ENCODE assay signal across 16 cellular contexts in genomic region chr11:43789700-43790443, GRCh38.
DNase-seq lines count a peak whose midpoint lies in the region; ATAC-seq and TF ChIP-seq lines count a peak whose summit lies in the region.
"Had no signal": no experiment of that assay in that cellular context is flagged by ENCODE, and none has a peak within 500 bp of the region (broad histone marks: within the 10 kb centered on the region; RNA-seq: fewer than 3 reads in every experiment).

No MANE protein-coding gene starts in this region.

- 0 out of 2 replicates have a peak overlapping the region, but pooled peaks have one; percentile 17 for H3K4me2 ChIP-seq in PC-3 (ENCODE audit: low read length)
- H3K4me2 ChIP-seq in mesenchymal stem cell (ENCODE audit: low read length, poor library complexity, severe bottlenecking) = no peak overlapping the region
- H3K4me2 ChIP-seq: neural progenitor cell had no signal

- H4K8ac ChIP-seq in mesenchymal stem cell (ENCODE audit: low read length) = no peak overlapping the region

- H3K79me1 ChIP-seq in mesenchymal stem cell (replicated peaks; ENCODE audit: low read length, poor library complexity, severe bottlenecking) = peaks cover 13% of the 10 kb centered on the region

- H3K4me3 ChIP-seq in AG10803 (ENCODE audit: low read length) (no peak overlapping the region), PC-3 (ENCODE audit: low read length) (no peak overlapping the region), mesenchymal stem cell (ENCODE audit: insufficient read depth in 1 of 2, low read depth in 1 of 2, low read length in 2 of 2) (no peak overlapping the region)
- H3K4me3 ChIP-seq: gastrocnemius medialis, left lung, neural progenitor cell had no signal

- H3K9me3 ChIP-seq in PC-3 (ENCODE audit: low read length) (no peaks in the 10 kb centered on the region), mesenchymal stem cell (ENCODE audit: control insufficient read depth, low read length) (peaks cover 2% of the 10 kb centered on the region)
- H3K9me3 ChIP-seq: BE2C, gastrocnemius medialis had no signal

- H3K36me3 Mint-ChIP-seq in progenitor cell of endocrine pancreas (ENCODE audit: insufficient read depth) = peaks cover 18% of the 10 kb centered on the region

- no peak overlapping the region for H3K4ac ChIP-seq in mesenchymal stem cell (ENCODE audit: low read depth in 1 of 2, low read length in 2 of 2)

- H2AFZ ChIP-seq in PC-3 (ENCODE audit: low read length) = no peak overlapping the region
- H2AFZ ChIP-seq in mesenchymal stem cell (ENCODE audit: low read depth, low read length) = no peak overlapping the region
- H2AFZ ChIP-seq: neural progenitor cell had no signal

- H3K14ac ChIP-seq in mesenchymal stem cell (ENCODE audit: low read length in 2 of 2) = peak overlapping the region in 1 of 2 experiments; percentile 75

- no peak overlapping the region for H3K4me3 Mint-ChIP-seq in progenitor cell of endocrine pancreas (ENCODE audit: low read depth)
- H3K4me3 Mint-ChIP-seq: central memory CD8-positive, alpha-beta T cell; neural progenitor cell had no signal

- CTCF ChIA-PET in PC-3 (lab: Charles Lee) = no interaction called here

- no peaks in the 10 kb centered on the region for H3K79me2 ChIP-seq in PC-3 (ENCODE audit: low read length)

- H4K20me1 ChIP-seq in PC-3 (ENCODE audit: low read length) = no peaks in the 10 kb centered on the region

- BruUV-seq in PC-3 (replicated peaks; lab: Mats Ljungman, UMichigan) = no TSS peak

- H3K27me3 Mint-ChIP-seq in progenitor cell of endocrine pancreas = no peaks in the 10 kb centered on the region
- H3K27me3 Mint-ChIP-seq: central memory CD8-positive, alpha-beta T cell had no signal

- POLR2A ChIA-PET in PC-3 (lab: Charles Lee; ENCODE audit: unreplicated experiment) = no interaction called here

- no peak overlapping the region for H3K27ac Mint-ChIP-seq in progenitor cell of endocrine pancreas
- H3K27ac Mint-ChIP-seq: neural progenitor cell had no signal

- TF ChIP-seq CTCF in AG10803 (conservative IDR thresholded peaks at IDR 0.05; ENCODE audit: low read length) (no peak), PC-3 (conservative IDR thresholded peaks at IDR 0.05; ENCODE audit: low read depth, low read length) (no peak), progenitor cell of endocrine pancreas (IDR thresholded peaks at IDR 0.05; ENCODE audit: unreplicated experiment) (no peak)

- DNase-seq in AG10803 (ENCODE audit: low read depth) = peak; percentile 68
- peak; percentile 63 for DNase-seq in PC-3
- peak; percentile 40 for DNase-seq in dermis blood vessel endothelial cell
- peak; percentile 51 for DNase-seq in mesenchymal stem cell
- no peak for DNase-seq in progenitor cell of endocrine pancreas (ENCODE audit: low spot score, unreplicated experiment)
- DNase-seq in OCI-M2 (lab: John Stamatoyannopoulos, UW; ENCODE audit: unreplicated experiment) = no peak
- DNase-seq in inferior parietal cortex (ENCODE audit: extremely low spot score) = no peak
- DNase-seq in stimulated activated naive CD4-positive, alpha-beta T cell treated with Interleukin-2 at 50 U/mL for 16 hours (lab: John Stamatoyannopoulos, UW) = no peak
- DNase-seq: activated effector memory CD4-positive, alpha-beta T cell treated with Interleukin-2 at 50 U/mL for 16 hours; BE2C; gastrocnemius medialis; left lung; NCI-H2029; T-helper 1 cell had no signal

- H3K4me1 Mint-ChIP-seq in progenitor cell of endocrine pancreas (ENCODE audit: low read depth) = no peaks in the 10 kb centered on the region

- no peak overlapping the region for H2BK5ac ChIP-seq in mesenchymal stem cell (ENCODE audit: low read depth, low read length, poor library complexity, severe bottlenecking)

- H2BK12ac ChIP-seq in mesenchymal stem cell (ENCODE audit: low read length in 2 of 2) = peak overlapping the region in 1 of 2 experiments; percentile 42

- H3K27me3 ChIP-seq in PC-3 (ENCODE audit: low read length) = no peaks in the 10 kb centered on the region
- no peaks in the 10 kb centered on the region for H3K27me3 ChIP-seq in mesenchymal stem cell (ENCODE audit: control insufficient read depth in 1 of 2, insufficient read depth in 1 of 2, low read length in 2 of 2)
- H3K27me3 ChIP-seq: BE2C, gastrocnemius medialis, left lung, neural progenitor cell had no signal

- no peak overlapping the region for H4K91ac ChIP-seq in mesenchymal stem cell (ENCODE audit: low read length)

- H3K23ac ChIP-seq in mesenchymal stem cell (ENCODE audit: low read length in 2 of 2) = no peak overlapping the region

- H3K4me1 ChIP-seq in PC-3 (ENCODE audit: insufficient read depth, low read length) = peaks cover 11% of the 10 kb centered on the region
- H3K4me1 ChIP-seq in mesenchymal stem cell (ENCODE audit: control insufficient read depth, insufficient read depth, low read depth, low read length) = peaks cover 3% of the 10 kb centered on the region
- H3K4me1 ChIP-seq: BE2C, neural progenitor cell had no signal

- H3K36me3 ChIP-seq in PC-3 (ENCODE audit: low read depth, low read length) = no peaks in the 10 kb centered on the region
- peaks cover 0 to 7% of the 10 kb centered on the region in 2 experiments for H3K36me3 ChIP-seq in mesenchymal stem cell (ENCODE audit: control insufficient read depth in 1 of 2, insufficient read depth in 2 of 2, low read depth in 1 of 2, low read length in 2 of 2)
- H3K36me3 ChIP-seq: BE2C, gastrocnemius medialis, left lung, neural progenitor cell had no signal

- peaks cover 8% of the 10 kb centered on the region for H3K9me3 Mint-ChIP-seq in progenitor cell of endocrine pancreas (ENCODE audit: low read depth)

- H2AK5ac ChIP-seq in mesenchymal stem cell (ENCODE audit: low read length, severe bottlenecking) = no peak overlapping the region

- H3F3A ChIP-seq in PC-3 (ENCODE audit: low read length, unreplicated experiment) = no peaks in the 10 kb centered on the region

- ATAC-seq in PC-3 = peak; percentile 79
- ATAC-seq: gastrocnemius medialis, left lung had no signal

- intact Hi-C loops in PC-3 (cut with micrococcal nuclease) = no loop called here

- H3K18ac ChIP-seq in mesenchymal stem cell (ENCODE audit: low read depth in 1 of 2, low read length in 2 of 2) = peak overlapping the region in 1 of 2 experiments; percentile 78

- H3K9me2 ChIP-seq in PC-3 (replicated peaks; ENCODE audit: low read length) = no peaks in the 10 kb centered on the region

- 79% methylated on average over 5 of the region's 5 CpGs for WGBS in mesenchymal stem cell

- H3K9ac ChIP-seq in PC-3 (ENCODE audit: low read length) (no peak overlapping the region), mesenchymal stem cell (ENCODE audit: low read length) (peak overlapping the region; percentile 74)
- H3K9ac ChIP-seq: neural progenitor cell had no signal

- peak overlapping the region; percentile 19 for H3K27ac ChIP-seq in PC-3 (ENCODE audit: low read length)
- peak overlapping the region; percentile 62 for H3K27ac ChIP-seq in mesenchymal stem cell (ENCODE audit: low read length, poor library complexity, severe bottlenecking)
- H3K27ac ChIP-seq: gastrocnemius medialis, neural progenitor cell had no signal

- no peak overlapping the region for H2BK15ac ChIP-seq in mesenchymal stem cell (ENCODE audit: low read depth, poor library complexity, severe bottlenecking)

- no peak overlapping the region for H2BK120ac ChIP-seq in mesenchymal stem cell (ENCODE audit: low read depth, low read length)

Comparison
In these comparisons a context has a peak if more than half of its experiments do, and no peak if none do; other contexts are left out.
1. DNase-seq: peak in AG10803 (single experiment), PC-3 (single experiment), dermis blood vessel endothelial cell (single experiment) and mesenchymal stem cell (single experiment); none in progenitor cell of endocrine pancreas (single experiment), OCI-M2 (single experiment), inferior parietal cortex (single experiment) and stimulated activated naive CD4-positive, alpha-beta T cell treated with Interleukin-2 at 50 U/mL for 16 hours (single experiment).